Comparison of ENCODE assay signal across 1 cellular context in genomic region chr7:66371096-66371824, GRCh38.
TF ChIP-seq lines count a peak whose summit lies in the region.

No MANE protein-coding gene starts in this region.

TF ChIP-seq in HepG2, 621 proteins besides CTCF, POLR2A, EP300 and RAD21:
- TF ChIP-seq ARID4A (CRISPR knock-in tag; IDR thresholded peaks at IDR 0.05; ENCODE audit: borderline replicate concordance) (no peak), ZNF468 (CRISPR knock-in tag; IDR thresholded peaks at IDR 0.05) (no peak), NCOA5 (CRISPR knock-in tag; IDR thresholded peaks at IDR 0.05) (no peak)
- TF ChIP-seq, protein P1, sequence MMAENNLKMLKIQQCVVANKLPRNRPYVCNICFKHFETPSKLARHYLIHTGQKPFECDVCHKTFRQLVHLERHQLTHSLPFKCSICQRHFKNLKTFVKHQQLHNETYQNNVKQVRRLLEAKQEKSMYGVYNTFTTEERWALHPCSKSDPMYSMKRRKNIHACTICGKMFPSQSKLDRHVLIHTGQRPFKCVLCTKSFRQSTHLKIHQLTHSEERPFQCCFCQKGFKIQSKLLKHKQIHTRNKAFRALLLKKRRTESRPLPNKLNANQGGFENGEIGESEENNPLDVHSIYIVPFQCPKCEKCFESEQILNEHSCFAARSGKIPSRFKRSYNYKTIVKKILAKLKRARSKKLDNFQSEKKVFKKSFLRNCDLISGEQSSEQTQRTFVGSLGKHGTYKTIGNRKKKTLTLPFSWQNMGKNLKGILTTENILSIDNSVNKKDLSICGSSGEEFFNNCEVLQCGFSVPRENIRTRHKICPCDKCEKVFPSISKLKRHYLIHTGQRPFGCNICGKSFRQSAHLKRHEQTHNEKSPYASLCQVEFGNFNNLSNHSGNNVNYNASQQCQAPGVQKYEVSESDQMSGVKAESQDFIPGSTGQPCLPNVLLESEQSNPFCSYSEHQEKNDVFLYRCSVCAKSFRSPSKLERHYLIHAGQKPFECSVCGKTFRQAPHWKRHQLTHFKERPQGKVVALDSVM (CRISPR knock-in tag; IDR thresholded peaks at IDR 0.05) = 0 out of 2 replicates have a peak, but pooled peaks have one; percentile 34
